Comparison of ENCODE assay signal across 1 cellular context in the genomic region with DNA sequence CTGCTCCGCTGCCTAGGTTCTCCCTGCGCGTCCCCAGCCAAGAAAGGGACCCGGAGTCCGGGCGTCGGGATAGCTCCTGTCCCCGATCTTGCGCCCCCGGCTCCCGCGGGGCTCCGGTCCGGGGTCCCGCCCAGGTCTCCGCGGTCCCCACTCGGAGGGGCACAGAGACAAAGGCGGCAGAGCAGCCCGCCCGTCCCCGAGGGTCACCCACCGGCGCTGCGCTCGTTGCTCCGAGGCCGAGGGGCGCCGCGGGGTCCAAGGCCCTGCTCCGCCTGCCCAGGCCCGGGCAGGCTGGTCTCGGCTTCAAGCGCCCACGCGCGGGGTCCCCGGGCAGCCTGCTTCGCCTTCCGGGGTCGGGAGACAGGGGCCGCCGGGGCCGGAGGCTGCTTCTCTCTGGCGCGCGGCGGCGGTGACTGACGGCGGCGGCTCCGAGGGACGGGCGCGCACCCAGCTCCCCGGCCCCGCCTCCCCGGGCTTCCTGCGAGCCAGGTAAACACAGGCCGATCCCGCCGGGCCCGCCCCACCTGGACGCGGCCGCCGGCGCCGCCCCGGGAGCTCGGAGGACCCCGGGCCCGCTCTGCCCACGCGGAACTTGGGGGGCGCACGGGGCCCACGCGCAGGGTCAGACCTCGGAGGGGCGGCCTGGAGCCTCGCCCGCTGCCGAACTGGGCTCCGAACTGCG.
TF ChIP-seq lines count a peak whose summit lies in the region.

A gene (minus strand): TSS at position 415 of the 682 bp plus-strand sequence. CDS start 27,522 bp downstream, outside the sequence.

TF ChIP-seq in GM23338, 12 proteins besides CTCF, POLR2A, EP300 and RAD21 (continued from another document):
- TF ChIP-seq, protein P1, sequence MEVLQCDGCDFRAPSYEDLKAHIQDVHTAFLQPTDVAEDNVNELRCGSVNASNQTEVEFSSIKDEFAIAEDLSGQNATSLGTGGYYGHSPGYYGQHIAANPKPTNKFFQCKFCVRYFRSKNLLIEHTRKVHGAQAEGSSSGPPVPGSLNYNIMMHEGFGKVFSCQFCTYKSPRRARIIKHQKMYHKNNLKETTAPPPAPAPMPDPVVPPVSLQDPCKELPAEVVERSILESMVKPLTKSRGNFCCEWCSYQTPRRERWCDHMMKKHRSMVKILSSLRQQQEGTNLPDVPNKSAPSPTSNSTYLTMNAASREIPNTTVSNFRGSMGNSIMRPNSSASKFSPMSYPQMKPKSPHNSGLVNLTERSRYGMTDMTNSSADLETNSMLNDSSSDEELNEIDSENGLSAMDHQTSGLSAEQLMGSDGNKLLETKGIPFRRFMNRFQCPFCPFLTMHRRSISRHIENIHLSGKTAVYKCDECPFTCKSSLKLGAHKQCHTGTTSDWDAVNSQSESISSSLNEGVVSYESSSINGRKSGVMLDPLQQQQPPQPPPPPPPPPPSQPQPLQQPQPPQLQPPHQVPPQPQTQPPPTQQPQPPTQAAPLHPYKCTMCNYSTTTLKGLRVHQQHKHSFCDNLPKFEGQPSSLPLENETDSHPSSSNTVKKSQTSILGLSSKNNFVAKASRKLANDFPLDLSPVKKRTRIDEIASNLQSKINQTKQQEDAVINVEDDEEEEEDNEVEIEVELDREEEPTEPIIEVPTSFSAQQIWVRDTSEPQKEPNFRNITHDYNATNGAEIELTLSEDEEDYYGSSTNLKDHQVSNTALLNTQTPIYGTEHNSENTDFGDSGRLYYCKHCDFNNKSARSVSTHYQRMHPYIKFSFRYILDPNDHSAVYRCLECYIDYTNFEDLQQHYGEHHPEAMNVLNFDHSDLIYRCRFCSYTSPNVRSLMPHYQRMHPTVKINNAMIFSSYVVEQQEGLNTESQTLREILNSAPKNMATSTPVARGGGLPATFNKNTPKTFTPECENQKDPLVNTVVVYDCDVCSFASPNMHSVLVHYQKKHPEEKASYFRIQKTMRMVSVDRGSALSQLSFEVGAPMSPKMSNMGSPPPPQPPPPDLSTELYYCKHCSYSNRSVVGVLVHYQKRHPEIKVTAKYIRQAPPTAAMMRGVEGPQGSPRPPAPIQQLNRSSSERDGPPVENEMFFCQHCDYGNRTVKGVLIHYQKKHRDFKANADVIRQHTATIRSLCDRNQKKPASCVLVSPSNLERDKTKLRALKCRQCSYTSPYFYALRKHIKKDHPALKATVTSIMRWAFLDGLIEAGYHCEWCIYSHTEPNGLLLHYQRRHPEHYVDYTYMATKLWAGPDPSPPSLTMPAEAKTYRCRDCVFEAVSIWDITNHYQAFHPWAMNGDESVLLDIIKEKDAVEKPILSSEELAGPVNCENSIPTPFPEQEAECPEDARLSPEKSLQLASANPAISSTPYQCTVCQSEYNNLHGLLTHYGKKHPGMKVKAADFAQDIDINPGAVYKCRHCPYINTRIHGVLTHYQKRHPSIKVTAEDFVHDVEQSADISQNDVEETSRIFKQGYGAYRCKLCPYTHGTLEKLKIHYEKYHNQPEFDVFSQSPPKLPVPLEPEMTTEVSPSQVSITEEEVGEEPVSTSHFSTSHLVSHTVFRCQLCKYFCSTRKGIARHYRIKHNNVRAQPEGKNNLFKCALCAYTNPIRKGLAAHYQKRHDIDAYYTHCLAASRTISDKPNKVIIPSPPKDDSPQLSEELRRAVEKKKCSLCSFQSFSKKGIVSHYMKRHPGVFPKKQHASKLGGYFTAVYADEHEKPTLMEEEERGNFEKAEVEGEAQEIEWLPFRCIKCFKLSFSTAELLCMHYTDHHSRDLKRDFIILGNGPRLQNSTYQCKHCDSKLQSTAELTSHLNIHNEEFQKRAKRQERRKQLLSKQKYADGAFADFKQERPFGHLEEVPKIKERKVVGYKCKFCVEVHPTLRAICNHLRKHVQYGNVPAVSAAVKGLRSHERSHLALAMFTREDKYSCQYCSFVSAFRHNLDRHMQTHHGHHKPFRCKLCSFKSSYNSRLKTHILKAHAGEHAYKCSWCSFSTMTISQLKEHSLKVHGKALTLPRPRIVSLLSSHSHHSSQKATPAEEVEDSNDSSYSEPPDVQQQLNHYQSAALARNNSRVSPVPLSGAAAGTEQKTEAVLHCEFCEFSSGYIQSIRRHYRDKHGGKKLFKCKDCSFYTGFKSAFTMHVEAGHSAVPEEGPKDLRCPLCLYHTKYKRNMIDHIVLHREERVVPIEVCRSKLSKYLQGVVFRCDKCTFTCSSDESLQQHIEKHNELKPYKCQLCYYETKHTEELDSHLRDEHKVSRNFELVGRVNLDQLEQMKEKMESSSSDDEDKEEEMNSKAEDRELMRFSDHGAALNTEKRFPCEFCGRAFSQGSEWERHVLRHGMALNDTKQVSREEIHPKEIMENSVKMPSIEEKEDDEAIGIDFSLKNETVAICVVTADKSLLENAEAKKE (CRISPR knock-in tag; IDR thresholded peaks at IDR 0.05): no peak
TF ChIP-seq in GM23338: peak in this region for 1.
